18 cellular contexts compared by ENCODE assay signal in the genomic region with DNA sequence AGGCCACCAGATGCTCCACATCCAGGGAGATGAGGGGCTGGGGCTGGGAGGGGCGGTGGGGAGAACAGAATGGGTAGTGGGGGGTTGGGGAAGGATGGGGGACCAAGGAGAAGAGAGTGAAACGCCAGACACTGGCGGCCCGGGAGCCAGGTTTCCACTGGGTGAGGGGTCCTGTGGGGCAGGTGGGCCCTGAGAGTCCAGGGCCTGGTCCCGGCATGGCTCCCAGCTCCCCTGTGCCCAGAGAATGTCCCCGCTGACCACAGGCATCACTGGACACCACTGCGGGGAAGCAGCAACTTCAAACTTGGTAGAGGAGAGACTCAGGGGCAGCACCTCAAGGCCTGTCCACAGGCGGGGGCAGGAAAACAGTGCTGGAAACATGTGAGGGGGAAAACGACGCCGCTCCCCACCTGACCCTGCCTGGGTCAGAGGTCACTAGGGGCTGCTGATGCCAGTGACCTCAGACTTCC. TPM values are rescaled to one million over a fixed set of nuclear protein-coding genes. Genes with fewer than 3 reads are reported as not detected.
DNase-seq lines count a peak whose midpoint lies in the region; ATAC-seq lines count a peak whose summit lies in the region.
"Had no signal": no experiment of that assay in that cellular context is flagged by ENCODE, and none has a peak within 500 bp of the region (broad histone marks: within the 10 kb centered on the region; RNA-seq: fewer than 3 reads in every experiment).

No MANE protein-coding gene starts in this region.

- H3K9me3 Mint-ChIP-seq in activated CD4-positive, alpha-beta T cell treated with anti-CD3 and anti-CD28 coated beads for 36 hours (ENCODE audit: low read depth): no peaks in the 10 kb centered on the region
- no peaks in the 10 kb centered on the region for H3K9me3 Mint-ChIP-seq in activated CD4-positive, alpha-beta T cell treated with anti-CD3 and anti-CD28 coated beads, Interleukin-2, amount 10 ng/mL, durations not matched to agents 24 days and 14 days
- H3K9me3 Mint-ChIP-seq in memory B cell: no peaks in the 10 kb centered on the region
- H3K9me3 Mint-ChIP-seq: activated B cell treated with CpG ODN at 0.5 μM for 24 hours; IgD-negative memory B cell; stimulated activated naive CD8-positive, alpha-beta T cell treated with anti-CD3 and anti-CD28 coated beads, Interleukin-15, Interleukin-2, amounts not matched to agents 100 ng/mL and 50 ng/mL, for 24 hours had no signal

- H3K27ac ChIP-seq in cingulate gyrus (ENCODE audit: low read depth, low read length) (peak overlapping the region; percentile 29), thymus (ENCODE audit: low read depth) (peak overlapping the region; percentile 61), Karpas-422 (ENCODE audit: low read length) (no peak overlapping the region)
- H3K27ac ChIP-seq: 22Rv1 had no signal

- no peaks in the 10 kb centered on the region for H4K20me1 ChIP-seq in Karpas-422 (ENCODE audit: insufficient read depth, low read depth, low read length)

- intact Hi-C loops in activated CD4-positive, alpha-beta T cell treated with anti-CD3 and anti-CD28 coated beads for 36 hours (cut with DNase I, micrococcal nuclease): no loop called here
- intact Hi-C loops in activated CD4-positive, alpha-beta T cell treated with anti-CD3 and anti-CD28 coated beads, Interleukin-2, amount 10 ng/mL, durations not matched to agents 24 days and 14 days (cut with micrococcal nuclease): no loop called here

- no peak overlapping the region for H3K27ac Mint-ChIP-seq in activated CD4-positive, alpha-beta T cell treated with anti-CD3 and anti-CD28 coated beads for 36 hours
- H3K27ac Mint-ChIP-seq in activated CD4-positive, alpha-beta T cell treated with anti-CD3 and anti-CD28 coated beads, Interleukin-2, amount 10 ng/mL, durations not matched to agents 24 days and 14 days: no peak overlapping the region
- peak overlapping the region; percentile 43 for H3K27ac Mint-ChIP-seq in memory B cell

- peaks cover 3% of the 10 kb centered on the region for H3K4me1 ChIP-seq in thymus (ENCODE audit: control insufficient read depth, insufficient read depth, low read length)
- peaks cover 14% of the 10 kb centered on the region for H3K4me1 ChIP-seq in Karpas-422 (ENCODE audit: low read length)

- ATAC-seq in activated CD4-positive, alpha-beta T cell treated with anti-CD3 and anti-CD28 coated beads for 36 hours: no peak
- ATAC-seq in memory B cell (ENCODE audit: low read depth) (no peak), HG02884 (IDR thresholded peaks at IDR 0.05; ENCODE audit: unreplicated experiment) (no peak), GM18519 (IDR thresholded peaks at IDR 0.05; ENCODE audit: low FRiP score, unreplicated experiment) (no peak)

- H3K4me1 Mint-ChIP-seq in activated CD4-positive, alpha-beta T cell treated with anti-CD3 and anti-CD28 coated beads for 36 hours: peaks cover 21% of the 10 kb centered on the region
- peaks cover 23% of the 10 kb centered on the region for H3K4me1 Mint-ChIP-seq in activated CD4-positive, alpha-beta T cell treated with anti-CD3 and anti-CD28 coated beads, Interleukin-2, amount 10 ng/mL, durations not matched to agents 24 days and 14 days
- peaks cover 18% of the 10 kb centered on the region for H3K4me1 Mint-ChIP-seq in memory B cell

- H3K36me3 ChIP-seq in thymus (ENCODE audit: control insufficient read depth, insufficient read depth) (peaks cover 3% of the 10 kb centered on the region), Karpas-422 (ENCODE audit: insufficient read depth, low read length) (no peaks in the 10 kb centered on the region)
- H3K36me3 ChIP-seq: ovary had no signal

- no peaks in the 10 kb centered on the region for H3K27me3 ChIP-seq in thymus (ENCODE audit: control insufficient read depth, insufficient read depth)
- H3K27me3 ChIP-seq in Karpas-422 (ENCODE audit: low read length): no peaks in the 10 kb centered on the region
- H3K27me3 ChIP-seq: ovary had no signal

- no peak overlapping the region for H3K4me3 ChIP-seq in thymus (ENCODE audit: low read length)
- no peak overlapping the region for H3K4me3 ChIP-seq in Karpas-422 (ENCODE audit: low read length)
- H3K4me3 ChIP-seq: ovary had no signal

- H3K36me3 Mint-ChIP-seq in activated CD4-positive, alpha-beta T cell treated with anti-CD3 and anti-CD28 coated beads for 36 hours (ENCODE audit: low read depth): peaks cover 29% of the 10 kb centered on the region
- H3K36me3 Mint-ChIP-seq in activated CD4-positive, alpha-beta T cell treated with anti-CD3 and anti-CD28 coated beads, Interleukin-2, amount 10 ng/mL, durations not matched to agents 24 days and 14 days (ENCODE audit: low read depth): peaks cover 49% of the 10 kb centered on the region
- H3K36me3 Mint-ChIP-seq in memory B cell: no peaks in the 10 kb centered on the region

- H3K4me2 ChIP-seq in Karpas-422 (ENCODE audit: low read depth, low read length, poor library complexity, severe bottlenecking): no peak overlapping the region

- H3K4me3 Mint-ChIP-seq in activated CD4-positive, alpha-beta T cell treated with anti-CD3 and anti-CD28 coated beads for 36 hours: no peak overlapping the region
- H3K4me3 Mint-ChIP-seq in activated CD4-positive, alpha-beta T cell treated with anti-CD3 and anti-CD28 coated beads, Interleukin-2, amount 10 ng/mL, durations not matched to agents 24 days and 14 days: no peak overlapping the region
- no peak overlapping the region for H3K4me3 Mint-ChIP-seq in memory B cell
- H3K4me3 Mint-ChIP-seq: stimulated activated naive CD8-positive, alpha-beta T cell treated with anti-CD3 and anti-CD28 coated beads, Interleukin-15, Interleukin-2, amounts not matched to agents 100 ng/mL and 50 ng/mL, for 24 hours had no signal

- H3K9ac ChIP-seq in Karpas-422 (ENCODE audit: low read length): no peak overlapping the region

- H2AFZ ChIP-seq in Karpas-422 (ENCODE audit: low read length): no peak overlapping the region

- no peaks in the 10 kb centered on the region for H3K9me2 ChIP-seq in Karpas-422 (replicated peaks; ENCODE audit: insufficient read depth, low read length)

- H3K27me3 Mint-ChIP-seq in activated CD4-positive, alpha-beta T cell treated with anti-CD3 and anti-CD28 coated beads for 36 hours: no peaks in the 10 kb centered on the region
- H3K27me3 Mint-ChIP-seq in activated CD4-positive, alpha-beta T cell treated with anti-CD3 and anti-CD28 coated beads, Interleukin-2, amount 10 ng/mL, durations not matched to agents 24 days and 14 days: no peaks in the 10 kb centered on the region
- no peaks in the 10 kb centered on the region for H3K27me3 Mint-ChIP-seq in memory B cell
- H3K27me3 Mint-ChIP-seq: activated B cell treated with CpG ODN at 0.5 μM for 24 hours; IgD-negative memory B cell; stimulated activated naive CD8-positive, alpha-beta T cell treated with anti-CD3 and anti-CD28 coated beads, Interleukin-15, Interleukin-2, amounts not matched to agents 100 ng/mL and 50 ng/mL, for 24 hours had no signal

- peak; percentile 6 for DNase-seq in activated CD4-positive, alpha-beta T cell treated with anti-CD3 and anti-CD28 coated beads for 36 hours
- DNase-seq in activated CD4-positive, alpha-beta T cell treated with anti-CD3 and anti-CD28 coated beads, Interleukin-2, amount 10 ng/mL, durations not matched to agents 24 days and 14 days: no peak
- no peak for DNase-seq in memory B cell (ENCODE audit: low spot score in 2 of 2)
- no peak for DNase-seq in Karpas-422
- DNase-seq: activated B cell treated with CpG ODN at 0.5 μM for 24 hours; activated gamma-delta T cell; dermis blood vessel endothelial cell; DMS 273 treated with DMSO at 0.1 percent for 48 hours; foreskin fibroblast; stimulated activated CD4-positive, alpha-beta T cell treated with anti-CD3 and anti-CD28 coated beads, Interleukin-4, amount 100 ng/mL, for 1 hour had no signal

- WGBS in thymus: 97% methylated on average over 11 of the region's 11 CpGs

- H3K79me2 ChIP-seq in Karpas-422 (ENCODE audit: low read length): no peaks in the 10 kb centered on the region

- POLR2A ChIA-PET in activated CD4-positive, alpha-beta T cell treated with anti-CD3 and anti-CD28 coated beads for 36 hours (lab: Charles Lee): no interaction called here

- CTCF ChIA-PET in activated CD4-positive, alpha-beta T cell treated with anti-CD3 and anti-CD28 coated beads for 36 hours (lab: Charles Lee): interaction anchor here (0.5 to 1.7 kb wide), 4 partner anchors 15 to 118 kb away, joined by 3 to 6 read pairs (median 4); no protein-coding TSS in a partner anchor

- H3K9me3 ChIP-seq in thymus (ENCODE audit: control insufficient read depth) (no peaks in the 10 kb centered on the region), Karpas-422 (ENCODE audit: low read length) (no peaks in the 10 kb centered on the region)
- H3K9me3 ChIP-seq: ovary had no signal

RNA-seq across cellular contexts. Expression of a gene that starts 13.2 kb away (rescaled TPM):
- 100 to 1,000 TPM in 1 of 2 experiments, 10 to 100 TPM in 1; 77.4 to 108 TPM for total RNA-seq in activated CD4-positive, alpha-beta T cell treated with anti-CD3 and anti-CD28 coated beads for 36 hours
- 103 and 110 TPM in 2 replicates for total RNA-seq in activated CD4-positive, alpha-beta T cell treated with anti-CD3 and anti-CD28 coated beads, Interleukin-2, amount 10 ng/mL, durations not matched to agents 24 days and 14 days
- polyA plus RNA-seq in thymus: 39.4 TPM
- 10.3 and 10.4 TPM in 2 replicates for total RNA-seq in Karpas-422 (2014; rRNA removed; shearing (Covaris generic); ENCODE audit: low replicate concordance)

RNA-seq across cellular contexts. Expression of a gene that starts 24.9 kb away (rescaled TPM):
- total RNA-seq in activated CD4-positive, alpha-beta T cell treated with anti-CD3 and anti-CD28 coated beads for 36 hours: 10 to 100 TPM; 39.6 to 44.4 TPM
- total RNA-seq in activated CD4-positive, alpha-beta T cell treated with anti-CD3 and anti-CD28 coated beads, Interleukin-2, amount 10 ng/mL, durations not matched to agents 24 days and 14 days: 44.0 TPM in 2 replicates
- polyA plus RNA-seq in thymus: 24.8 TPM
- total RNA-seq in Karpas-422 (2014; rRNA removed; shearing (Covaris generic); ENCODE audit: low replicate concordance): 5.5 and 11.4 TPM in 2 replicates
